9 cellular contexts compared by ENCODE assay signal in genomic region chr6:24929255-24929654, GRCh38. TPM values are rescaled to one million over a fixed set of nuclear protein-coding genes. Genes with fewer than 3 reads are reported as not detected.
A peak's percentile ranks its signal among the peaks of the same experiment; 100 is the strongest.
DNase-seq lines count a peak whose midpoint lies in the region; ATAC-seq lines count a peak whose summit lies in the region.
"Had no signal": no experiment of that assay in that cellular context is flagged by ENCODE, and none has a peak within 500 bp of the region (broad histone marks: within the 10 kb centered on the region; RNA-seq: fewer than 3 reads in every experiment).

No MANE protein-coding gene starts in this region.

- H3K9me3 Mint-ChIP-seq in T-helper 2 cell treated with Interferon-gamma antibody and Interleukin-4, amounts not matched to agents 5 μg/mL and 100 μg/mL, for 36 hours, result peaks cover 14% of the 10 kb centered on the region

- H3K27ac Mint-ChIP-seq in T-helper 2 cell treated with Interferon-gamma antibody and Interleukin-4, amounts not matched to agents 5 μg/mL and 100 μg/mL, for 36 hours, result peak overlapping the region; percentile 97

- peak; percentile 30 for ATAC-seq in HG02884 (IDR thresholded peaks at IDR 0.05; ENCODE audit: unreplicated experiment)
- ATAC-seq in sciatic nerve, result peak; percentile 55

- peak; percentile 13 for DNase-seq in SKM-1 treated with dmso at 0.1 percent for 144 hours (lab: John Stamatoyannopoulos, UW; ENCODE audit: unreplicated experiment)
- no peak for DNase-seq in SKM-1 (lab: John Stamatoyannopoulos, UW; ENCODE audit: unreplicated experiment)
- no peak for DNase-seq in T-helper 2 cell treated with Interferon-gamma antibody and Interleukin-4, amounts not matched to agents 5 μg/mL and 100 μg/mL, for 36 hours (ENCODE audit: low spot score)
- no peak for DNase-seq in sciatic nerve (ENCODE audit: low spot score)
- no peak for DNase-seq in UCSD-AML1 (lab: John Stamatoyannopoulos, UW; ENCODE audit: unreplicated experiment)
- no peak for DNase-seq in islet precursor cell
- no peak for DNase-seq in SHP77 treated with DMSO at 0.1 percent for 48 hours (lab: John Stamatoyannopoulos, UW)
- DNase-seq: cortex of kidney had no signal

- H3K27me3 Mint-ChIP-seq in T-helper 2 cell treated with Interferon-gamma antibody and Interleukin-4, amounts not matched to agents 5 μg/mL and 100 μg/mL, for 36 hours (ENCODE audit: low read depth), result no peaks in the 10 kb centered on the region

- intact Hi-C loops in sciatic nerve (cut with DNase I), result loop anchor here (10.0 kb wide), 1 partner anchor 1994 kb away; no protein-coding TSS in a partner anchor

- H3K4me3 Mint-ChIP-seq in T-helper 2 cell treated with Interferon-gamma antibody and Interleukin-4, amounts not matched to agents 5 μg/mL and 100 μg/mL, for 36 hours, result peak overlapping the region; percentile 98

- H3K36me3 Mint-ChIP-seq in T-helper 2 cell treated with Interferon-gamma antibody and Interleukin-4, amounts not matched to agents 5 μg/mL and 100 μg/mL, for 36 hours (ENCODE audit: low read depth), result peaks cover 83% of the 10 kb centered on the region

- H3K4me1 Mint-ChIP-seq in T-helper 2 cell treated with Interferon-gamma antibody and Interleukin-4, amounts not matched to agents 5 μg/mL and 100 μg/mL, for 36 hours (ENCODE audit: low read depth), result peaks cover 72% of the 10 kb centered on the region

RNA-seq across cellular contexts. Expression of gene RIPOR2, which starts 6.5 kb away (rescaled TPM):
- total RNA-seq in sciatic nerve, result 17.0 TPM
